In the genomic region with DNA sequence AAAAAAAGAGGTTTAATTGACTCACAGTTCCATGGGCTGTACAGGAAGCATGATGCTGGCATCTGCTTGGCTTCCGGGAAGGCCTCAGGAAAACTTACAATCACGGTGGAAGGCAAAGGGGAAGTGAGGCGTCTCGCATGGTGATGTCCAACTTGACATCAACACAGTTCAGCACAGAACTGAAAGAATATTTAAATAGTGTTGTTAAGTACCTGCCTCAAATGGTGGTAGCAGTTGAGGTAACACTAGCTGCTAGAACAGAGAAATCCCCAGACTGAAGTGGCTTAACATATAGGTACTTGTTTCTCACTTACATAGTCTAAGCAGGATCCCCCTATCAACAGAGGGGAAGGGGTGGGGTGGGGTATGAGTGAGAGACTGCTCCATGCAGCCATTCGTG, we compare ENCODE assay signal across 25 cellular contexts.
"Had no signal": no experiment of that assay in that cellular context is flagged by ENCODE, and none has a peak within 500 bp of the region (broad histone marks: within the 10 kb centered on the region; RNA-seq: fewer than 3 reads in every experiment).

No MANE protein-coding gene starts in this region.

- ATAC-seq: psoas muscle; right cardiac atrium; right lobe of liver; stimulated activated effector memory CD8-positive, alpha-beta T cell treated with anti-CD3 and anti-CD28 coated beads, Interleukin-12 subunit alpha, Interleukin-12 subunit beta, amount 100 ng/mL, for 72 hours; stimulated activated naive B cell treated with anti-CD40 and anti-IgM and Interleukin-4, amounts not matched to agents 10 μg/mL and 1 μg/mL and 100 μg/mL, for 72 hours had no signal

- H3K27me3 ChIP-seq: neural progenitor cell, ovary, right lobe of liver, sigmoid colon, stomach, thyroid gland, tibial nerve, upper lobe of left lung, vagina had no signal

- FAIRE-seq: small intestine, urothelium cell line had no signal

- H3K4me2 ChIP-seq: neural progenitor cell had no signal

- H2AFZ ChIP-seq: neural progenitor cell, parathyroid adenoma had no signal

- H3K79me2 ChIP-seq: parathyroid adenoma had no signal

- H3K9ac ChIP-seq: neural progenitor cell, parathyroid adenoma had no signal

- DNase-seq: occipital lobe; ovary; posterior cingulate gyrus; psoas muscle; right cardiac atrium; right lobe of liver; sigmoid colon; small intestine; stimulated activated CD4-positive, alpha-beta T cell treated with anti-CD3 and anti-CD28 coated beads, Interleukin-15, amount 100 ng/mL, for 24 hours; stimulated activated CD4-positive, alpha-beta T cell treated with anti-CD3 and anti-CD28 coated beads, Interleukin-2, amount 100 ng/mL, for 24 hours; stimulated activated CD4-positive, alpha-beta T cell treated with anti-CD3 and anti-CD28 coated beads, Interleukin-2, amount 100 ng/mL, for 48 hours; stimulated activated CD4-positive, alpha-beta T cell treated with anti-CD3 and anti-CD28 coated beads, Interleukin-4, amount 100 ng/mL, for 24 hours; stimulated activated naive B cell treated with anti-CD40 and anti-IgM and Interleukin-4, amounts not matched to agents 10 μg/mL and 1 μg/mL and 100 μg/mL, for 72 hours; stimulated activated naive CD4-positive, alpha-beta T cell treated with Interleukin-2 at 50 U/mL for 16 hours; stomach; thyroid gland; trophoblast cell; upper lobe of left lung had no signal

- H3K9me3 ChIP-seq: psoas muscle, right lobe of liver, thyroid gland had no signal

- H3K36me3 ChIP-seq: neural progenitor cell, ovary, right lobe of liver, sigmoid colon, stomach, thoracic aorta, thyroid gland, tibial nerve, upper lobe of left lung, vagina had no signal

- H3K4me3 ChIP-seq: neural progenitor cell, ovary, psoas muscle, right lobe of liver, sigmoid colon, stomach, thoracic aorta, thyroid gland, tibial nerve, upper lobe of left lung, vagina had no signal

- H3K27ac ChIP-seq: neural progenitor cell, ovary, parathyroid adenoma, psoas muscle, right lobe of liver, sigmoid colon, stomach, thoracic aorta, thyroid gland, tibial nerve, upper lobe of left lung, vagina had no signal

- H3K4me1 ChIP-seq: parathyroid adenoma, psoas muscle, right lobe of liver, sigmoid colon, stomach, tibial nerve, upper lobe of left lung, vagina had no signal
